Comparison of ENCODE assay signal across 8 cellular contexts in genomic region chr12:62259311-62259992, GRCh38. TPM values are rescaled to one million over a fixed set of nuclear protein-coding genes. Genes with fewer than 3 reads are reported as not detected.
DNase-seq lines count a peak whose midpoint lies in the region; ATAC-seq, FAIRE-seq and TF ChIP-seq lines count a peak whose summit lies in the region.

No MANE protein-coding gene starts in this region.

- no peak for TF ChIP-seq RAD21 in IMR-90 (IDR thresholded peaks at IDR 0.05; ENCODE audit: low read length)

- peak overlapping the region; percentile 54 for H4K5ac ChIP-seq in IMR-90 (ENCODE audit: low read depth, low read length)

- no CpG with 5 or more reads among the region's 20 CpGs for WGBS in IMR-90 (ENCODE audit: extremely low coverage in 2 of 2, insufficient read length in 1 of 2), 2 experiments
- under 1% methylated on average over 20 of the region's 20 CpGs for WGBS in esophagus muscularis mucosa

- peak overlapping the region; percentile 73 for H3K4me2 ChIP-seq in IMR-90 (ENCODE audit: low read depth, low read length)

- H3K27me3 ChIP-seq in IMR-90 (ENCODE audit: control insufficient read depth, insufficient read depth, low read length) (no peaks in the 10 kb centered on the region), esophagus muscularis mucosa (no peaks in the 10 kb centered on the region)

- peak overlapping the region; percentile 98 for H3K27ac Mint-ChIP-seq in neural crest cell (ENCODE audit: unreplicated experiment)

- peak overlapping the region; percentile 96 for H2AFZ ChIP-seq in IMR-90 (replicated peaks; ENCODE audit: low read length, poor library complexity)

- in situ Hi-C loops in IMR-90 (cut with MboI; ENCODE audit: low sequenced_read_pairs), result no loop called here

- peak overlapping the region; percentile 99 for H3K4me3 Mint-ChIP-seq in neural crest cell

- H3K4me3 ChIP-seq in IMR-90 (ENCODE audit: insufficient read depth, low read depth, low read length), result peak overlapping the region; percentile 75
- H3K4me3 ChIP-seq in SK-N-MC, result peak overlapping the region; percentile 78
- H3K4me3 ChIP-seq in esophagus muscularis mucosa, result peak overlapping the region; percentile 89 to 90 (median 90)

- CTCF ChIA-PET in IMR-90 (lab: Yijun Ruan, JAX), result interaction anchor here (0.7 to 1.0 kb wide), 3 partner anchors 12 to 535 kb away, joined by 3 read pairs; no protein-coding TSS in a partner anchor

- H3K36me3 ChIP-seq in ES-I3 (ENCODE audit: insufficient read depth, low read length), result no peaks in the 10 kb centered on the region
- H3K36me3 ChIP-seq in IMR-90 (ENCODE audit: control insufficient read depth, insufficient read depth, low read length), result no peaks in the 10 kb centered on the region
- H3K36me3 ChIP-seq in SK-N-MC (ENCODE audit: insufficient read depth, low read length), result peaks cover 16% of the 10 kb centered on the region; the same call in 1 of the 2 replicates
- H3K36me3 ChIP-seq in esophagus muscularis mucosa, result no peaks in the 10 kb centered on the region

- H2BK15ac ChIP-seq in IMR-90 (ENCODE audit: low read depth, low read length), result peak overlapping the region; percentile 82

- H3K56ac ChIP-seq in IMR-90 (ENCODE audit: extremely low read depth, insufficient read depth, low read length), result peak overlapping the region; percentile 93

- no peaks in the 10 kb centered on the region for H3K36me3 Mint-ChIP-seq in neural crest cell (ENCODE audit: low read depth)

- H2AK5ac ChIP-seq in IMR-90 (ENCODE audit: low read depth, low read length), result no peak overlapping the region

- H2BK20ac ChIP-seq in IMR-90 (ENCODE audit: low read depth, low read length), result no peak overlapping the region

- peaks cover 0 to 22% of the 10 kb centered on the region in 2 experiments; a peak in 2 of 4 replicates for H3K79me1 ChIP-seq in IMR-90 (ENCODE audit: low read depth in 1 of 2, low read length in 2 of 2)

- H3K18ac ChIP-seq in IMR-90 (ENCODE audit: low read depth, low read length), result peak overlapping the region; percentile 81

- peak overlapping the region; percentile 72 for H3K9ac ChIP-seq in ES-I3 (ENCODE audit: low read depth, low read length)
- H3K9ac ChIP-seq in IMR-90 (ENCODE audit: low read depth, low read length), result peak overlapping the region; percentile 95
- H3K9ac ChIP-seq in SK-N-MC (ENCODE audit: insufficient read length), result peak overlapping the region; percentile 77

- no peak for DNase-seq in IMR-90
- DNase-seq in SK-N-MC (ENCODE audit: low read depth, low spot score), result no peak
- DNase-seq in esophagus muscularis mucosa (ENCODE audit: extremely low spot score), result no peak
- no peak for DNase-seq in neural crest cell (ENCODE audit: low read depth, low spot score)
- no peak for DNase-seq in H4 (ENCODE audit: low spot score)
- DNase-seq in D721Med (ENCODE audit: insufficient read length, low spot score), result no peak

- H3K14ac ChIP-seq in IMR-90 (replicated peaks; ENCODE audit: low read depth, low read length), result peak overlapping the region; percentile 89

- peak; percentile 15 for ATAC-seq in GM21529 (IDR thresholded peaks at IDR 0.05; ENCODE audit: unreplicated experiment)
- ATAC-seq in IMR-90 (ENCODE audit: low read depth), result peak; percentile 21

- peaks cover 10% of the 10 kb centered on the region for H3K4me1 ChIP-seq in ES-I3 (ENCODE audit: insufficient read depth, low read length)
- H3K4me1 ChIP-seq in IMR-90 (ENCODE audit: control insufficient read depth, insufficient read depth, low read length), result no peaks in the 10 kb centered on the region; the same call in 1 of the 2 replicates
- peaks cover 27 to 53% (median 38%) of the 10 kb centered on the region in 4 donors for H3K4me1 ChIP-seq in esophagus muscularis mucosa

- dilution Hi-C loops in IMR-90 (cut with HindIII; ENCODE audit: low sequenced_read_pairs, unreplicated experiment), result no loop called here

- H3K27ac ChIP-seq in IMR-90 (ENCODE audit: insufficient read depth, low read length) (peak overlapping the region; percentile 92), SK-N-MC (peak overlapping the region; percentile 84), esophagus muscularis mucosa (replicated peaks in 1 of 4) (peak overlapping the region; percentile 87 to 95 (median 90))

- POLR2A ChIA-PET in IMR-90 (lab: Charles Lee; ENCODE audit: unreplicated experiment), result no interaction called here

- peak overlapping the region; percentile 97 for H3K23ac ChIP-seq in IMR-90 (ENCODE audit: low read depth, low read length)

- peak overlapping the region; percentile 94 to 98 for H4K8ac ChIP-seq in IMR-90 (ENCODE audit: low read depth in 2 of 2, low read length in 2 of 2)

- no peak for TF ChIP-seq CTCF in IMR-90 (conservative IDR thresholded peaks at IDR 0.05; ENCODE audit: low read depth, low read length)
- no peak for TF ChIP-seq CTCF in esophagus muscularis mucosa (IDR thresholded peaks at IDR 0.05)
- no peak for TF ChIP-seq CTCF in neural crest cell (conservative IDR thresholded peaks at IDR 0.05)
- no peak for TF ChIP-seq CTCF in D721Med (IDR thresholded peaks at IDR 0.05; ENCODE audit: insufficient read depth, missing control alignments)

- H2AK9ac ChIP-seq in IMR-90 (replicated peaks; ENCODE audit: low read depth, low read length, poor library complexity), result peak overlapping the region; percentile 73

- no peaks in the 10 kb centered on the region for H3K9me3 Mint-ChIP-seq in neural crest cell

- H2BK5ac ChIP-seq in IMR-90 (ENCODE audit: low read depth, low read length, poor library complexity, severe bottlenecking), result peak overlapping the region; percentile 89

- H4K20me1 ChIP-seq in IMR-90 (ENCODE audit: insufficient read depth, low read length), result peaks cover 7% of the 10 kb centered on the region; the same call in 1 of the 2 replicates

- peaks cover 19% of the 10 kb centered on the region for H3K4me1 Mint-ChIP-seq in neural crest cell

- BruUV-seq in IMR-90 (replicated peaks; lab: Mats Ljungman, UMichigan), result no TSS peak

- peak overlapping the region; percentile 96 for H3K4ac ChIP-seq in IMR-90 (ENCODE audit: low read depth, low read length)

- no peaks in the 10 kb centered on the region for H3K9me3 ChIP-seq in ES-I3 (ENCODE audit: control insufficient read depth, insufficient read depth, low read length)
- no peaks in the 10 kb centered on the region for H3K9me3 ChIP-seq in IMR-90 (ENCODE audit: control insufficient read depth, insufficient read depth, low read length)
- H3K9me3 ChIP-seq in SK-N-MC (ENCODE audit: low read depth, low read length), result no peaks in the 10 kb centered on the region
- no peaks in the 10 kb centered on the region for H3K9me3 ChIP-seq in esophagus muscularis mucosa

- TF ChIP-seq POLR2A in IMR-90 (IDR thresholded peaks at IDR 0.05; ENCODE audit: low read depth, low read length) (no peak), esophagus muscularis mucosa (IDR thresholded peaks at IDR 0.05; ENCODE audit: low read depth) (no peak)

- no peak for TF ChIP-seq EP300 in esophagus muscularis mucosa (IDR thresholded peaks at IDR 0.05)

- no peaks in the 10 kb centered on the region for H3K27me3 Mint-ChIP-seq in neural crest cell (ENCODE audit: low read depth)

- H2BK120ac ChIP-seq in IMR-90 (ENCODE audit: low read depth, low read length), result peak overlapping the region; percentile 90

- no peak for FAIRE-seq in D721Med (lab: Jason Lieb, UNC)

- H3K9me1 ChIP-seq in IMR-90 (ENCODE audit: insufficient read depth, low read length), result no peaks in the 10 kb centered on the region

- peak overlapping the region; percentile 81 for H4K91ac ChIP-seq in IMR-90 (ENCODE audit: insufficient read depth, low read depth, low read length)

- intact Hi-C loops in IMR-90 (cut with micrococcal nuclease) (no loop called here), esophagus muscularis mucosa (cut with DNase I) (no loop called here)

TF ChIP-seq in IMR-90, 13 proteins besides CTCF, POLR2A, EP300 and RAD21:
- TF ChIP-seq CEBPB (IDR thresholded peaks at IDR 0.05; ENCODE audit: low read depth, low read length), result no peak
- TF ChIP-seq ELK1 (IDR thresholded peaks at IDR 0.05; ENCODE audit: borderline replicate concordance, low read depth, low read length), result no peak
- TF ChIP-seq NFE2L2 (IDR thresholded peaks at IDR 0.05; ENCODE audit: low read depth, low read length), result no peak; the same call in 1 of the 2 replicates
- TF ChIP-seq BHLHE40 (IDR thresholded peaks at IDR 0.05; ENCODE audit: low read depth, low read length), result no peak
- TF ChIP-seq SMC3 (IDR thresholded peaks at IDR 0.05; ENCODE audit: low read depth, low read length), result no peak
- no peak for TF ChIP-seq MAFK (IDR thresholded peaks at IDR 0.05; ENCODE audit: low read depth, low read length)
- TF ChIP-seq FOS (IDR thresholded peaks at IDR 0.05; ENCODE audit: low read depth, low read length), result no peak
- no peak for TF ChIP-seq USF2 (IDR thresholded peaks at IDR 0.05; ENCODE audit: low read depth, low read length)
- no peak for TF ChIP-seq CHD1 (IDR thresholded peaks at IDR 0.05; ENCODE audit: low read depth, low read length)
- no peak for TF ChIP-seq RFX5 (IDR thresholded peaks at IDR 0.05; ENCODE audit: low read depth, low read length)
- TF ChIP-seq MAZ (IDR thresholded peaks at IDR 0.05; ENCODE audit: borderline replicate concordance, low read depth, low read length), result no peak
- TF ChIP-seq MXI1 (IDR thresholded peaks at IDR 0.05; ENCODE audit: borderline replicate concordance, low read depth, low read length), result no peak
- no peak for TF ChIP-seq RCOR1 (IDR thresholded peaks at IDR 0.05; ENCODE audit: insufficient replicate concordance, low read length)

RNA-seq across cellular contexts. Expression of gene USP15, which starts 0.8 kb away (rescaled TPM):
- total RNA-seq in IMR-90 (2012; rRNA removed) (49.6 and 82.5 TPM in 2 replicates), esophagus muscularis mucosa (10 to 100 TPM; 38.0 to 78.5 (median 49.9) TPM), neural crest cell (37.5 and 39.6 TPM in 2 replicates)
- 27.6 and 28.5 TPM in 2 replicates for polyA plus RNA-seq in IMR-90 (2012; rRNA removed)
- polyA plus RNA-seq in IMR-90 (2012; cell fraction: cytosol; rRNA removed), result 7.2 and 17.5 TPM in 2 replicates
- 11.5 and 95.7 TPM in 2 replicates for polyA plus RNA-seq in IMR-90 (2012; cell fraction: nucleus; rRNA removed; ENCODE audit: low replicate concordance)
- total RNA-seq in H4 (2014; rRNA removed; shearing (Covaris generic)), result 17.4 and 17.5 TPM in 2 replicates
